Comparison of ENCODE assay signal across 30 cellular contexts in the genomic region with DNA sequence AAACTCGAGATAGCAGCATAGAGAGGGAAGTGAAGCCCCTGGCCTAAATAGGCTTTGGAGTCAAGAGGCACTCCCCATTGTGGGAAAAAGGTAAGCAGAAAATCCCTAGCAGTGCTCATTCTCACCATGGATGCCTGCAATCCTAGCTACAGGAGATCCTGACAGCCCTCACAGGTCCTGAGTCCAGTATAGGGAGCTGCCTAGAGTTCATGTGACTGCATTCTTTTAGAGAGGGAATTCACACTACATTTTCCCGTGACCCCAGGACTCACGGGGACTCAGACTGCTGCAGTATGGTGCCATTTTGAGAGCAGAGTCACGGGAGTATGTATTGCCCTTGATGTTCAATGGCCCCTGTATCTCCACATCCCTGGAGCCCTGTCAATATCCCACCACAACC.
"Had no signal": no experiment of that assay in that cellular context is flagged by ENCODE, and none has a peak within 500 bp of the region (broad histone marks: within the 10 kb centered on the region; RNA-seq: fewer than 3 reads in every experiment).

No MANE protein-coding gene starts in this region.

- H3K9me3 Mint-ChIP-seq: activated B cell treated with CpG ODN at 0.5 μM for 24 hours; activated CD8-positive, alpha-beta T cell treated with anti-CD3 and anti-CD28 coated beads for 36 hours; activated naive CD4-positive, alpha-beta T cell treated with anti-CD3 and anti-CD28 coated beads for 36 hours; activated naive CD4-positive, alpha-beta T cell treated with anti-CD3 and anti-CD28 coated beads, Interleukin-2, amount 50 U/mL, for 24 hours; activated naive CD8-positive, alpha-beta T cell treated with anti-CD3 and anti-CD28 coated beads for 36 hours; activated naive CD8-positive, alpha-beta T cell treated with anti-CD3 and anti-CD28 coated beads, Interleukin-2, amount 50 U/mL, for 24 hours; activated T-cell treated with anti-CD3 and anti-CD28 coated beads, Interleukin-2, amount 50 U/mL, for 4 hours; activated T-helper 17 cell treated with anti-CD3 and anti-CD28 coated beads, Interleukin-2, amount 50 U/mL, for 72 hours; T-helper 2 cell treated with Interferon-gamma antibody and Interleukin-4, amounts not matched to agents 5 μg/mL and 100 μg/mL, for 36 hours had no signal

- H3K36me3 Mint-ChIP-seq: activated naive CD4-positive, alpha-beta T cell treated with anti-CD3 and anti-CD28 coated beads, Interleukin-2, amount 50 U/mL, for 24 hours; activated naive CD8-positive, alpha-beta T cell treated with anti-CD3 and anti-CD28 coated beads for 36 hours had no signal

- H3K9me3 ChIP-seq: adrenal gland, body of pancreas, colonic mucosa had no signal

- H3K36me3 ChIP-seq: adrenal gland, colonic mucosa, WERI-Rb-1 had no signal

- H3K27ac ChIP-seq: adrenal gland, body of pancreas, colonic mucosa, WERI-Rb-1 had no signal

- H3K27me3 Mint-ChIP-seq: activated B cell treated with CpG ODN at 0.5 μM for 24 hours; activated CD8-positive, alpha-beta T cell treated with anti-CD3 and anti-CD28 coated beads for 36 hours; activated naive CD8-positive, alpha-beta T cell treated with anti-CD3 and anti-CD28 coated beads for 36 hours; activated T-helper 17 cell treated with anti-CD3 and anti-CD28 coated beads, Interleukin-2, amount 50 U/mL, for 72 hours had no signal

- H3K4me1 Mint-ChIP-seq: activated B cell treated with CpG ODN at 0.5 μM for 24 hours; activated naive CD4-positive, alpha-beta T cell treated with anti-CD3 and anti-CD28 coated beads, Interleukin-2, amount 50 U/mL, for 24 hours; activated T-helper 17 cell treated with anti-CD3 and anti-CD28 coated beads, Interleukin-2, amount 50 U/mL, for 72 hours had no signal

- ATAC-seq: activated CD4-positive, CD25-positive, alpha-beta regulatory T cell treated with anti-CD3 and anti-CD28 coated beads, Interleukin-2, amount 50 U/mL, for 24 hours; activated CD8-positive, alpha-beta T cell treated with anti-CD3 and anti-CD28 coated beads for 36 hours; activated naive CD8-positive, alpha-beta T cell treated with anti-CD3 and anti-CD28 coated beads, Interleukin-2, amount 50 U/mL, for 24 hours; activated T-cell treated with anti-CD3 and anti-CD28 coated beads, Interleukin-2, amount 50 U/mL, for 4 hours; activated T-helper 17 cell treated with anti-CD3 and anti-CD28 coated beads, Interleukin-2, amount 50 U/mL, for 72 hours; body of pancreas; esophagus mucosa; T-helper 17 cell had no signal

- H3K27me3 ChIP-seq: body of pancreas had no signal

- H3K4me3 ChIP-seq: adrenal gland, body of pancreas, colonic mucosa had no signal

- DNase-seq: activated B cell treated with CpG ODN at 0.5 μM for 24 hours; activated CD4-positive, alpha-beta T cell treated with anti-CD3 and anti-CD28 coated beads for 48 hours; activated CD4-positive, alpha-beta T cell treated with anti-CD3 and anti-CD28 coated beads, Interleukin-2, amount 50 U/mL, for 1 hour; activated CD4-positive, alpha-beta T cell treated with anti-CD3 and anti-CD28 coated beads, Interleukin-2, amount 50 U/mL, for 48 hours; activated CD8-positive, alpha-beta memory T cell treated with anti-CD3 and anti-CD28 coated beads for 24 hours; activated CD8-positive, alpha-beta T cell treated with anti-CD3 and anti-CD28 coated beads for 36 hours; activated effector memory CD4-positive, alpha-beta T cell treated with Interleukin-2 at 50 U/mL for 16 hours; activated gamma-delta T cell treated with Interleukin-2 at 50 U/mL for 16 hours; activated naive CD4-positive, alpha-beta T cell treated with anti-CD3 and anti-CD28 coated beads for 36 hours; activated naive CD8-positive, alpha-beta T cell treated with anti-CD3 and anti-CD28 coated beads for 36 hours; activated naive CD8-positive, alpha-beta T cell treated with anti-CD3 and anti-CD28 coated beads, Interleukin-2, amount 50 U/mL, for 24 hours; activated T-cell treated with anti-CD3 and anti-CD28 coated beads, Interleukin-2, amount 50 U/mL, for 4 hours; adrenal gland; amygdala; aorta; body of pancreas; caudate nucleus; colonic mucosa; effector CD8-positive, alpha-beta T cell; foreskin fibroblast; head of caudate nucleus; T-helper 17 cell; T1000; WERI-Rb-1 had no signal

- H3K4me1 ChIP-seq: adrenal gland, body of pancreas, colonic mucosa had no signal

- H3K27ac Mint-ChIP-seq: activated B cell treated with CpG ODN at 0.5 μM for 24 hours; activated CD8-positive, alpha-beta T cell treated with anti-CD3 and anti-CD28 coated beads for 36 hours; activated naive CD4-positive, alpha-beta T cell treated with anti-CD3 and anti-CD28 coated beads for 36 hours; activated naive CD4-positive, alpha-beta T cell treated with anti-CD3 and anti-CD28 coated beads, Interleukin-2, amount 50 U/mL, for 24 hours; activated naive CD8-positive, alpha-beta T cell treated with anti-CD3 and anti-CD28 coated beads for 36 hours; activated naive CD8-positive, alpha-beta T cell treated with anti-CD3 and anti-CD28 coated beads, Interleukin-2, amount 50 U/mL, for 24 hours; activated T-helper 17 cell treated with anti-CD3 and anti-CD28 coated beads, Interleukin-2, amount 50 U/mL, for 72 hours; T-helper 17 cell; T-helper 2 cell treated with Interferon-gamma antibody and Interleukin-4, amounts not matched to agents 5 μg/mL and 100 μg/mL, for 36 hours had no signal

- H3K4me3 Mint-ChIP-seq: activated B cell treated with CpG ODN at 0.5 μM for 24 hours; activated CD8-positive, alpha-beta T cell treated with anti-CD3 and anti-CD28 coated beads for 36 hours; activated naive CD4-positive, alpha-beta T cell treated with anti-CD3 and anti-CD28 coated beads for 36 hours; activated naive CD4-positive, alpha-beta T cell treated with anti-CD3 and anti-CD28 coated beads, Interleukin-2, amount 50 U/mL, for 24 hours; activated naive CD8-positive, alpha-beta T cell treated with anti-CD3 and anti-CD28 coated beads for 36 hours; activated naive CD8-positive, alpha-beta T cell treated with anti-CD3 and anti-CD28 coated beads, Interleukin-2, amount 50 U/mL, for 24 hours; activated T-cell treated with anti-CD3 and anti-CD28 coated beads, Interleukin-2, amount 50 U/mL, for 4 hours; activated T-helper 17 cell treated with anti-CD3 and anti-CD28 coated beads, Interleukin-2, amount 50 U/mL, for 72 hours; T-helper 17 cell; T-helper 2 cell treated with Interferon-gamma antibody and Interleukin-4, amounts not matched to agents 5 μg/mL and 100 μg/mL, for 36 hours had no signal

- FAIRE-seq: frontal cortex had no signal
